ENCODE assay signal across 10 cellular contexts in the genomic region with DNA sequence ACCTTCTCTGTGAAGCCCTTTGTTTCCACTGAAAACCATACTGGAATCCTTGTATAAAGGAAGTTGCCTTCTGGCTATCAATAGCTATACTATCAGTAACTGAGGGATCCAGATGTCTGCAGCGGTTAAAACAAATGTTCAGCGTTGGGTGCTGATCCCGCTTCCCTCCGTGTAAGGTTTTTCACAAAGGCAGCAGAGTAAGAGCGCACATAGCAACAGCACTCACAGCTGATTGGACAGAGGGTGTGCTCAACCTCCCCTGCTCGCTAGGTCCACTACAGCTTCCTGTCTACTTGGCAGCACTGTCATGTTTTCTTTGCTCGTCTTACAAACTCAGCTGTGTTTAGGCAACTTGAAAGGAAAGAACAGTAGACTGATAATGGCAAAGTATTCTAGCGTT. TPM values are rescaled to one million over a fixed set of nuclear protein-coding genes. Genes with fewer than 3 reads are reported as not detected.
A peak's percentile ranks its signal among the peaks of the same experiment; 100 is the strongest.
DNase-seq lines count a peak whose midpoint lies in the region; ATAC-seq and TF ChIP-seq lines count a peak whose summit lies in the region.
"Had no signal": no experiment of that assay in that cellular context is flagged by ENCODE, and none has a peak within 500 bp of the region (broad histone marks: within the 10 kb centered on the region; RNA-seq: fewer than 3 reads in every experiment).

No MANE protein-coding gene starts in this region.

- H3K9ac ChIP-seq in adipocyte (ENCODE audit: low read length), result peak overlapping the region; percentile 83
- H3K9ac ChIP-seq: BLaER1 had no signal

- peaks cover 5% of the 10 kb centered on the region for H3K36me3 Mint-ChIP-seq in activated CD4-positive, alpha-beta T cell treated with anti-CD3 and anti-CD28 coated beads for 36 hours (ENCODE audit: low read depth)

- H3K27ac Mint-ChIP-seq in activated CD4-positive, alpha-beta T cell treated with anti-CD3 and anti-CD28 coated beads for 36 hours, result no peak overlapping the region

- H3K9me3 Mint-ChIP-seq in activated CD4-positive, alpha-beta T cell treated with anti-CD3 and anti-CD28 coated beads for 36 hours (ENCODE audit: low read depth), result no peaks in the 10 kb centered on the region

- intact Hi-C loops in activated CD4-positive, alpha-beta T cell treated with anti-CD3 and anti-CD28 coated beads for 36 hours (cut with DNase I, micrococcal nuclease), result no loop called here
- intact Hi-C loops in head of caudate nucleus (cut with DNase I), result no loop called here

- CTCF ChIA-PET in activated CD4-positive, alpha-beta T cell treated with anti-CD3 and anti-CD28 coated beads for 36 hours (lab: Charles Lee), result interaction anchor here (0.7 to 2.1 kb wide), 3 partner anchors 8 to 84 kb away, joined by 3 to 5 read pairs (median 3); no protein-coding TSS in a partner anchor

- peak; percentile 99 for ATAC-seq in activated CD4-positive, alpha-beta T cell treated with anti-CD3 and anti-CD28 coated beads for 36 hours
- ATAC-seq in HG03575 (IDR thresholded peaks at IDR 0.05; ENCODE audit: extremely low read depth, insufficient number of reproducible peaks, low FRiP score, unreplicated experiment), result peak; percentile 74
- ATAC-seq in RWPE2 (ENCODE audit: low read depth), result peak; percentile 90

- H3K4me1 Mint-ChIP-seq in activated CD4-positive, alpha-beta T cell treated with anti-CD3 and anti-CD28 coated beads for 36 hours, result peaks cover 14% of the 10 kb centered on the region

- no peaks in the 10 kb centered on the region for H3K27me3 ChIP-seq in RWPE2 (ENCODE audit: insufficient read depth, poor library complexity, severe bottlenecking)
- no peaks in the 10 kb centered on the region for H3K27me3 ChIP-seq in adipocyte (replicated peaks; ENCODE audit: control insufficient read depth, insufficient read depth, low read length)
- H3K27me3 ChIP-seq: BLaER1, neutrophil had no signal

- 0 out of 2 replicates have a peak, but pooled peaks cover 4% of the 10 kb centered on the region for H3K36me3 ChIP-seq in RWPE2 (ENCODE audit: low read depth)
- H3K36me3 ChIP-seq in adipocyte (ENCODE audit: control insufficient read depth, insufficient read depth, low read length, severe bottlenecking), result peaks cover 48% of the 10 kb centered on the region

- TF ChIP-seq CTCF in RWPE2 (IDR thresholded peaks at IDR 0.05; ENCODE audit: poor library complexity, severe bottlenecking), result no peak

- H3K4me1 ChIP-seq in RWPE2 (ENCODE audit: insufficient read depth, poor library complexity, severe bottlenecking) (peaks cover 62% of the 10 kb centered on the region), adipocyte (ENCODE audit: control insufficient read depth, insufficient read depth, low read length) (peaks cover 98% of the 10 kb centered on the region)
- H3K4me1 ChIP-seq: BLaER1 had no signal

- peak; percentile 58 for DNase-seq in activated CD4-positive, alpha-beta T cell treated with anti-CD3 and anti-CD28 coated beads for 36 hours
- no peak for DNase-seq in activated CD4-positive, alpha-beta T cell treated with anti-CD3 and anti-CD28 coated beads for 1 hour
- DNase-seq in RWPE2 (ENCODE audit: low spot score) (peak; percentile 85), adipocyte (ENCODE audit: low read depth) (peak; percentile 93), head of caudate nucleus (peak; percentile 24 to 84 (median 62)), occipital lobe (lab: John Stamatoyannopoulos, UW) (peak; percentile 57), COLO668 (lab: John Stamatoyannopoulos, UW; ENCODE audit: unreplicated experiment) (no peak)

- H3K9me3 ChIP-seq in RWPE2 (ENCODE audit: severe bottlenecking), result no peaks in the 10 kb centered on the region
- no peaks in the 10 kb centered on the region for H3K9me3 ChIP-seq in adipocyte (ENCODE audit: control insufficient read depth, low read length)
- H3K9me3 ChIP-seq: BLaER1, neutrophil had no signal

- peak overlapping the region; percentile 32 for H3K4me3 Mint-ChIP-seq in activated CD4-positive, alpha-beta T cell treated with anti-CD3 and anti-CD28 coated beads for 36 hours

- H3K4me3 ChIP-seq in RWPE2 (ENCODE audit: severe bottlenecking) (peak overlapping the region; percentile 22), adipocyte (ENCODE audit: low read length) (peak overlapping the region; percentile 77)
- H3K4me3 ChIP-seq: BLaER1 had no signal

- H3K27me3 Mint-ChIP-seq in activated CD4-positive, alpha-beta T cell treated with anti-CD3 and anti-CD28 coated beads for 36 hours, result no peaks in the 10 kb centered on the region

- H3K27ac ChIP-seq in RWPE2 (ENCODE audit: poor library complexity, severe bottlenecking), result peak overlapping the region; percentile 95
- H3K27ac ChIP-seq: BLaER1, neutrophil had no signal

- POLR2A ChIA-PET in activated CD4-positive, alpha-beta T cell treated with anti-CD3 and anti-CD28 coated beads for 36 hours (lab: Charles Lee), result interaction anchor here (0.6 kb wide), 1 partner anchor 12 kb away, joined by 3 read pairs; no protein-coding TSS in a partner anchor

RNA-seq across cellular contexts. Expression of a gene that starts 27.3 kb away (rescaled TPM):
- total RNA-seq in activated CD4-positive, alpha-beta T cell treated with anti-CD3 and anti-CD28 coated beads for 36 hours, result 10 to 100 TPM; 13.4 to 13.5 TPM
- total RNA-seq in occipital lobe, result 52.4 TPM

Comparison
In these comparisons a context has a peak if more than half of its experiments do, and no peak if none do; other contexts are left out.
1. DNase-seq: peak in activated CD4-positive, alpha-beta T cell treated with anti-CD3 and anti-CD28 coated beads for 36 hours (single experiment), RWPE2 (single experiment), adipocyte (single experiment), head of caudate nucleus (42 of 42) and occipital lobe (single experiment); none in activated CD4-positive, alpha-beta T cell treated with anti-CD3 and anti-CD28 coated beads for 1 hour (single experiment) and COLO668 (single experiment).
2. Peak in every context shown above with its lines, with median percentiles within 50 percentile points of each other: ATAC-seq.